8 cellular contexts compared by ENCODE assay signal in genomic region chr19:53991224-53992113, GRCh38. TPM values are rescaled to one million over a fixed set of nuclear protein-coding genes. Genes with fewer than 3 reads are reported as not detected.
DNase-seq lines count a peak whose midpoint lies in the region; ATAC-seq and TF ChIP-seq lines count a peak whose summit lies in the region.

TSS of gene CACNG6 (plus strand) at chr19:53991637. CDS start at chr19:53992878, 1,241 bp downstream.

- no peak within 1 kb of the TSS for H3K27ac ChIP-seq in thoracic aorta

- TF ChIP-seq CTCF in thoracic aorta (IDR thresholded peaks at IDR 0.05), result no peak

- no peaks in the 10 kb centered on the region for H3K36me3 Mint-ChIP-seq in activated naive CD4-positive, alpha-beta T cell treated with anti-CD3 and anti-CD28 coated beads, Interleukin-2, amount 50 U/mL, for 24 hours
- no peaks in the 10 kb centered on the region for H3K36me3 Mint-ChIP-seq in activated naive CD4-positive, alpha-beta T cell treated with anti-CD3 and anti-CD28 coated beads for 36 hours (ENCODE audit: low read depth)
- H3K36me3 Mint-ChIP-seq in activated T-helper 2 cell treated with anti-CD3 and anti-CD28 coated beads, Interferon-gamma antibody, Interleukin-2, Interleukin-4, amounts not matched to agents 10 μg/mL and 5 μg/mL and 100 μg/mL, durations not matched to agents 14 hours and 24 hours and 36 hours (ENCODE audit: low read depth), result no peaks in the 10 kb centered on the region
- no peaks in the 10 kb centered on the region for H3K36me3 Mint-ChIP-seq in activated T-cell treated with anti-CD3 and anti-CD28 coated beads, Interleukin-2, amount 50 U/mL, for 24 hours (ENCODE audit: low read depth)

- intact Hi-C loops in activated naive CD4-positive, alpha-beta T cell treated with anti-CD3 and anti-CD28 coated beads for 36 hours (cut with micrococcal nuclease), result no loop called here
- intact Hi-C loops in activated T-helper 2 cell treated with anti-CD3 and anti-CD28 coated beads, Interferon-gamma antibody, Interleukin-2, Interleukin-4, amounts not matched to agents 10 μg/mL and 5 μg/mL and 100 μg/mL, durations not matched to agents 14 hours and 24 hours and 36 hours (cut with micrococcal nuclease), result no loop called here

- H3K36me3 ChIP-seq in thoracic aorta, result no peaks in the 10 kb centered on the region

- peaks cover 5% of the 10 kb centered on the region for H3K4me1 Mint-ChIP-seq in activated naive CD4-positive, alpha-beta T cell treated with anti-CD3 and anti-CD28 coated beads, Interleukin-2, amount 50 U/mL, for 24 hours
- peaks cover 8% of the 10 kb centered on the region for H3K4me1 Mint-ChIP-seq in activated naive CD4-positive, alpha-beta T cell treated with anti-CD3 and anti-CD28 coated beads for 36 hours (ENCODE audit: low read depth)
- peaks cover 1% of the 10 kb centered on the region for H3K4me1 Mint-ChIP-seq in activated T-helper 2 cell treated with anti-CD3 and anti-CD28 coated beads, Interferon-gamma antibody, Interleukin-2, Interleukin-4, amounts not matched to agents 10 μg/mL and 5 μg/mL and 100 μg/mL, durations not matched to agents 14 hours and 24 hours and 36 hours (ENCODE audit: low read depth)
- peaks cover 5% of the 10 kb centered on the region for H3K4me1 Mint-ChIP-seq in activated T-cell treated with anti-CD3 and anti-CD28 coated beads, Interleukin-2, amount 50 U/mL, for 24 hours (ENCODE audit: low read depth)

- CTCF ChIA-PET in activated naive CD4-positive, alpha-beta T cell treated with anti-CD3 and anti-CD28 coated beads for 36 hours (lab: Charles Lee), result no interaction called here

- H3K27me3 ChIP-seq in thoracic aorta (replicated peaks; ENCODE audit: insufficient read depth), result no peaks in the 10 kb centered on the region

- peak within 1 kb of the TSS; percentile 40 for H3K4me3 Mint-ChIP-seq in activated naive CD4-positive, alpha-beta T cell treated with anti-CD3 and anti-CD28 coated beads, Interleukin-2, amount 50 U/mL, for 24 hours
- H3K4me3 Mint-ChIP-seq in activated naive CD4-positive, alpha-beta T cell treated with anti-CD3 and anti-CD28 coated beads for 36 hours, result no peak within 1 kb of the TSS
- H3K4me3 Mint-ChIP-seq in activated T-helper 2 cell treated with anti-CD3 and anti-CD28 coated beads, Interferon-gamma antibody, Interleukin-2, Interleukin-4, amounts not matched to agents 10 μg/mL and 5 μg/mL and 100 μg/mL, durations not matched to agents 14 hours and 24 hours and 36 hours (ENCODE audit: low read depth), result no peak within 1 kb of the TSS
- no peak within 1 kb of the TSS for H3K4me3 Mint-ChIP-seq in activated T-cell treated with anti-CD3 and anti-CD28 coated beads, Interleukin-2, amount 50 U/mL, for 24 hours

- peak within 1 kb of the TSS; percentile 47 for H3K4me3 ChIP-seq in iPS-18c (ENCODE audit: insufficient read depth, low read depth, low read length)
- peak within 1 kb of the TSS; percentile 60 for H3K4me3 ChIP-seq in thoracic aorta

- no peak for DNase-seq in activated naive CD4-positive, alpha-beta T cell treated with anti-CD3 and anti-CD28 coated beads for 36 hours
- DNase-seq in SW480 (ENCODE audit: low spot score) (peak; percentile 47), thoracic aorta (ENCODE audit: low spot score) (no peak)
- DNase-seq in activated T-helper 2 cell treated with anti-CD3 and anti-CD28 coated beads, Interferon-gamma antibody, Interleukin-2, Interleukin-4, amounts not matched to agents 10 μg/mL and 5 μg/mL and 100 μg/mL, durations not matched to agents 14 hours and 24 hours and 36 hours (ENCODE audit: low spot score), result no peak
- no peak for DNase-seq in activated T-cell treated with anti-CD3 and anti-CD28 coated beads, Interleukin-2, amount 50 U/mL, for 24 hours

- H3K27ac Mint-ChIP-seq in activated naive CD4-positive, alpha-beta T cell treated with anti-CD3 and anti-CD28 coated beads, Interleukin-2, amount 50 U/mL, for 24 hours, result no peak within 1 kb of the TSS
- H3K27ac Mint-ChIP-seq in activated naive CD4-positive, alpha-beta T cell treated with anti-CD3 and anti-CD28 coated beads for 36 hours, result no peak within 1 kb of the TSS
- H3K27ac Mint-ChIP-seq in activated T-helper 2 cell treated with anti-CD3 and anti-CD28 coated beads, Interferon-gamma antibody, Interleukin-2, Interleukin-4, amounts not matched to agents 10 μg/mL and 5 μg/mL and 100 μg/mL, durations not matched to agents 14 hours and 24 hours and 36 hours, result no peak within 1 kb of the TSS
- no peak within 1 kb of the TSS for H3K27ac Mint-ChIP-seq in activated T-cell treated with anti-CD3 and anti-CD28 coated beads, Interleukin-2, amount 50 U/mL, for 24 hours

- H3K4me1 ChIP-seq in thoracic aorta (ENCODE audit: control insufficient read depth in 1 of 2, low read depth in 2 of 2), result peaks cover 0 to 3% of the 10 kb centered on the region in 2 donors

- no peaks in the 10 kb centered on the region for H3K9me3 Mint-ChIP-seq in activated naive CD4-positive, alpha-beta T cell treated with anti-CD3 and anti-CD28 coated beads, Interleukin-2, amount 50 U/mL, for 24 hours
- no peaks in the 10 kb centered on the region for H3K9me3 Mint-ChIP-seq in activated naive CD4-positive, alpha-beta T cell treated with anti-CD3 and anti-CD28 coated beads for 36 hours
- no peaks in the 10 kb centered on the region for H3K9me3 Mint-ChIP-seq in activated T-helper 2 cell treated with anti-CD3 and anti-CD28 coated beads, Interferon-gamma antibody, Interleukin-2, Interleukin-4, amounts not matched to agents 10 μg/mL and 5 μg/mL and 100 μg/mL, durations not matched to agents 14 hours and 24 hours and 36 hours
- no peaks in the 10 kb centered on the region for H3K9me3 Mint-ChIP-seq in activated T-cell treated with anti-CD3 and anti-CD28 coated beads, Interleukin-2, amount 50 U/mL, for 24 hours

- H3K9me3 ChIP-seq in iPS-18c (ENCODE audit: control insufficient read depth, insufficient read depth, low read length), result no peaks in the 10 kb centered on the region
- no peaks in the 10 kb centered on the region for H3K9me3 ChIP-seq in thoracic aorta

- H3K27me3 Mint-ChIP-seq in activated naive CD4-positive, alpha-beta T cell treated with anti-CD3 and anti-CD28 coated beads, Interleukin-2, amount 50 U/mL, for 24 hours, result peaks cover 35% of the 10 kb centered on the region
- peaks cover 45% of the 10 kb centered on the region for H3K27me3 Mint-ChIP-seq in activated naive CD4-positive, alpha-beta T cell treated with anti-CD3 and anti-CD28 coated beads for 36 hours (ENCODE audit: low read depth)
- peaks cover 30% of the 10 kb centered on the region for H3K27me3 Mint-ChIP-seq in activated T-helper 2 cell treated with anti-CD3 and anti-CD28 coated beads, Interferon-gamma antibody, Interleukin-2, Interleukin-4, amounts not matched to agents 10 μg/mL and 5 μg/mL and 100 μg/mL, durations not matched to agents 14 hours and 24 hours and 36 hours (ENCODE audit: low read depth)
- H3K27me3 Mint-ChIP-seq in activated T-cell treated with anti-CD3 and anti-CD28 coated beads, Interleukin-2, amount 50 U/mL, for 24 hours, result peaks cover 62% of the 10 kb centered on the region

- ATAC-seq in thoracic aorta (ENCODE audit: insufficient number of reproducible peaks, low FRiP score, low read depth) (no peak), HG03135 (IDR thresholded peaks at IDR 0.05; ENCODE audit: unreplicated experiment) (no peak)

RNA-seq across cellular contexts. Expression of gene CACNG6, which starts in this region (rescaled TPM):
- total RNA-seq in activated naive CD4-positive, alpha-beta T cell treated with anti-CD3 and anti-CD28 coated beads for 36 hours, result not detected
- total RNA-seq in thoracic aorta, result not detected
- total RNA-seq in activated T-helper 2 cell treated with anti-CD3 and anti-CD28 coated beads, Interferon-gamma antibody, Interleukin-2, Interleukin-4, amounts not matched to agents 10 μg/mL and 5 μg/mL and 100 μg/mL, durations not matched to agents 14 hours and 24 hours and 36 hours, result not detected in 2 replicates
